Comparison of ENCODE assay signal across 8 cellular contexts in the genomic region with DNA sequence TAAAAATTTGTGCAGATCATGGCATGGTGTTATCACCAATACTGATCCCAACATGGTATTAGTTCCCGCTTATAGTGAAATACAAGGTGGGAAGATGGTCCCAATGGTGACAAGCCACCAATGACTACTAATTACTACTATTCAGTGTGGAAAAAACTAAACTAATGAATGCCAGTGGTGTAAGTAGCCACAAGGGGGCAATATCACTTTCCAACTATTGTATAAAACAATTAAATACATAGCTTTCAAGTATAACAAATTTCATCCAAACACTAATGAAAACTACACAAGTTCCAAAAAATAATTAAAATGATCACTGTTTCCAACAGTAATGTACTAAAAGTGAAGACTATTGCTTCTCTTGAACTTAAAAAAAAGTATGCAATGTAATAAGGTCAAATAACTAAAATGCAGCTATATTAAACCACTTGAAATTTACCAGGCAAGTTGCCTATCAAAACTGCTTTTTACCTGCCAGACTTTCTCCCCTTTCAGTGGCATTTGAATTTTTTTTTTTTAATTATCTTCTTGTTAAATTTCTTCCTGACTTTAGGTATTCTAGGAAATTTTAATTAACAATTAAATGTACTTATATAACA. TPM values are rescaled to one million over a fixed set of nuclear protein-coding genes. Genes with fewer than 3 reads are reported as not detected.
DNase-seq lines count a peak whose midpoint lies in the region; TF ChIP-seq lines count a peak whose summit lies in the region.

No MANE protein-coding gene starts in this region.

- H3K36me3 ChIP-seq in OCI-LY1 (ENCODE audit: insufficient read depth, low read length) = peaks cover 4% of the 10 kb centered on the region; the same call in 1 of the 2 replicates

- H3K9me3 Mint-ChIP-seq in HFFc6 = no peaks in the 10 kb centered on the region
- H3K9me3 Mint-ChIP-seq in activated naive CD4-positive, alpha-beta T cell treated with anti-CD3 and anti-CD28 coated beads for 36 hours = no peaks in the 10 kb centered on the region

- no peaks in the 10 kb centered on the region for H3K79me2 ChIP-seq in OCI-LY1 (ENCODE audit: insufficient read depth, low read length)

- H3K4me2 ChIP-seq in OCI-LY1 (ENCODE audit: low read length) = no peak overlapping the region

- no peak overlapping the region for H3K4me3 ChIP-seq in OCI-LY1 (ENCODE audit: low read depth, low read length, poor library complexity, severe bottlenecking)

- H3K4me3 Mint-ChIP-seq in HFFc6 = no peak overlapping the region
- no peak overlapping the region for H3K4me3 Mint-ChIP-seq in activated naive CD4-positive, alpha-beta T cell treated with anti-CD3 and anti-CD28 coated beads for 36 hours

- intact Hi-C loops in activated naive CD4-positive, alpha-beta T cell treated with anti-CD3 and anti-CD28 coated beads for 36 hours (cut with micrococcal nuclease) = loop anchor here (1.0 kb wide), 3 partner anchors 173 to 338 kb away; no protein-coding TSS in a partner anchor

- H3K4me1 Mint-ChIP-seq in HFFc6 (ENCODE audit: low read depth) = peaks cover 13% of the 10 kb centered on the region
- H3K4me1 Mint-ChIP-seq in activated naive CD4-positive, alpha-beta T cell treated with anti-CD3 and anti-CD28 coated beads for 36 hours (ENCODE audit: low read depth) = peaks cover 12% of the 10 kb centered on the region

- H3K27me3 Mint-ChIP-seq in HFFc6 (ENCODE audit: insufficient read depth) = peaks cover 4% of the 10 kb centered on the region; the same call in 1 of the 2 replicates
- H3K27me3 Mint-ChIP-seq in activated naive CD4-positive, alpha-beta T cell treated with anti-CD3 and anti-CD28 coated beads for 36 hours (ENCODE audit: low read depth) = no peaks in the 10 kb centered on the region

- no peak overlapping the region for H3K27ac ChIP-seq in OCI-LY1 (ENCODE audit: low read depth, low read length, poor library complexity, severe bottlenecking)

- peaks cover 16% of the 10 kb centered on the region for H3K36me3 Mint-ChIP-seq in HFFc6 (ENCODE audit: low read depth)
- H3K36me3 Mint-ChIP-seq in activated naive CD4-positive, alpha-beta T cell treated with anti-CD3 and anti-CD28 coated beads for 36 hours (ENCODE audit: low read depth) = peaks cover 6% of the 10 kb centered on the region

- H3K27ac Mint-ChIP-seq in HFFc6 = no peak overlapping the region
- no peak overlapping the region for H3K27ac Mint-ChIP-seq in activated naive CD4-positive, alpha-beta T cell treated with anti-CD3 and anti-CD28 coated beads for 36 hours

- TF ChIP-seq CTCF in HFFc6 (IDR thresholded peaks at IDR 0.05) = peak; percentile 91
- peak; percentile 80 for TF ChIP-seq CTCF in OCI-LY1 (IDR thresholded peaks at IDR 0.05; ENCODE audit: low read length)

- DNase-seq in COLO829 (ENCODE audit: low spot score) = peak; percentile 36
- peak; percentile 30 for DNase-seq in HFFc6
- DNase-seq in dermis blood vessel endothelial cell = peak; percentile 69
- peak; percentile 50 for DNase-seq in myocyte (ENCODE audit: low read depth)
- DNase-seq in cerebellar nuclear complex (lab: John Stamatoyannopoulos, UW) = no peak
- no peak for DNase-seq in NCI-H128 (lab: John Stamatoyannopoulos, UW; ENCODE audit: unreplicated experiment)
- DNase-seq in activated naive CD4-positive, alpha-beta T cell treated with anti-CD3 and anti-CD28 coated beads for 36 hours = no peak

- H3K27me3 ChIP-seq in OCI-LY1 (ENCODE audit: insufficient read depth, low read length) = no peaks in the 10 kb centered on the region

- H3F3A ChIP-seq in OCI-LY1 (ENCODE audit: insufficient read depth, low read length) = no peaks in the 10 kb centered on the region

- H3K4me1 ChIP-seq in OCI-LY1 (ENCODE audit: insufficient read depth, low read length, severe bottlenecking) = no peaks in the 10 kb centered on the region

- H4K20me1 ChIP-seq in OCI-LY1 (ENCODE audit: insufficient read depth, low read length) = no peaks in the 10 kb centered on the region

- no peak overlapping the region for H2AFZ ChIP-seq in OCI-LY1 (ENCODE audit: low read length)

- CTCF ChIA-PET in activated naive CD4-positive, alpha-beta T cell treated with anti-CD3 and anti-CD28 coated beads for 36 hours (lab: Charles Lee) = interaction anchor here (0.6 to 3.1 kb wide), 33 partner anchors 8 to 996 kb away, joined by 3 to 135 read pairs (median 4); a partner anchor contains a TSS

- H3K9me2 ChIP-seq in OCI-LY1 (ENCODE audit: low read depth, low read length) = no peaks in the 10 kb centered on the region

- H3K9me3 ChIP-seq in OCI-LY1 (ENCODE audit: low read length) = no peaks in the 10 kb centered on the region

- H3K9ac ChIP-seq in OCI-LY1 (ENCODE audit: low read length) = no peak overlapping the region

RNA-seq across cellular contexts. Expression of a gene that starts 58.0 kb away (rescaled TPM):
- 1 to 10 TPM; 1.5 to 3.0 (median 2.3) TPM for total RNA-seq in HFFc6 (2021; fragmentation: NEBNext Ultra II Directional; extraction: Animal tissue kit (Norgen Biotek cat#: 25700))
- total RNA-seq in dermis blood vessel endothelial cell = 30.6 and 60.1 TPM in 2 replicates
- 0.16 and 0.31 TPM in 2 replicates for total RNA-seq in myocyte
- 0.40 TPM for polyA plus RNA-seq in myocyte (2012)
- total RNA-seq in activated naive CD4-positive, alpha-beta T cell treated with anti-CD3 and anti-CD28 coated beads for 36 hours = 1 to 10 TPM; 1.0 TPM

Comparison
In these comparisons a context has a peak if more than half of its experiments do, and no peak if none do; other contexts are left out.
1. DNase-seq: peak in COLO829 (single experiment), HFFc6 (single experiment), dermis blood vessel endothelial cell (single experiment) and myocyte (single experiment); none in cerebellar nuclear complex (0 of 2), NCI-H128 (single experiment) and activated naive CD4-positive, alpha-beta T cell treated with anti-CD3 and anti-CD28 coated beads for 36 hours (single experiment).